8 cellular contexts compared by ENCODE assay signal in the genomic region with DNA sequence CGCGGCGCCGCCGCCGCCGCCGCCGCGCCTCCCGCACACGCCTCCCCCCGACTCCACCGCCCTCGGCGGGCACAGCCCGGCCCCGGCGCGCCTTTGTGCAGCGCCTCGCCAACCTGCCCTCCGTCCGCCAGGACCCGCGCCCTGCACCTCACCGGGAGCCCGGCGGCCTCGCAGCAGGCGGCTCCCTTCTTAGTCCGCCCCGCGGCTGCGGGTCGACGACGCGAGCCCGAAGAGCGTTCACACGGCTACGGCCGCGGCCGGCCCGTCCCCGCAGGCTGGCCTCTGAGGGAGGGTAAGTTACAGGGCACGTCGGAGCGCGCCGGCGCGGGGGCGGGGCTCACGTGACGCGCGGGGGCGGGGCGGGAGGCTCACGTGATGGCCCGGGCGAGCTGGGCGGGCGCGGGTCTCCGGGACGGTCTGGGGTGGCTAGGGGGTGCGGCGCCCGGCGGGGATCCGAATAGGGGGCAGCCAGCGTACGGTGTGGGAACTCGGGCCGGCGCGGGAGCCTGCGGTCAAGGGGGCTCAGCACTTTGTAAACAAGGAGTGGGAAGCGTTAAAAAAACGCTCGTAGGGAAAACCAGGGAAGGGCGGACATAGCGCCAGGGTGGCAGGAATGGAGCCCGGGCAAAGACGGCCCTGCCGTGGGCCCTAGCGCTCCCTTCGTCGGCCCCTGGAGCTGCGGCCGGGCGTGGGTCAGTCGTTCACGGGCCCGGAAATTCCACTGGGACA. TPM values are rescaled to one million over a fixed set of nuclear protein-coding genes. Genes with fewer than 3 reads are reported as not detected.
DNase-seq lines count a peak whose midpoint lies in the region; ATAC-seq and TF ChIP-seq lines count a peak whose summit lies in the region.

A gene with protein sequence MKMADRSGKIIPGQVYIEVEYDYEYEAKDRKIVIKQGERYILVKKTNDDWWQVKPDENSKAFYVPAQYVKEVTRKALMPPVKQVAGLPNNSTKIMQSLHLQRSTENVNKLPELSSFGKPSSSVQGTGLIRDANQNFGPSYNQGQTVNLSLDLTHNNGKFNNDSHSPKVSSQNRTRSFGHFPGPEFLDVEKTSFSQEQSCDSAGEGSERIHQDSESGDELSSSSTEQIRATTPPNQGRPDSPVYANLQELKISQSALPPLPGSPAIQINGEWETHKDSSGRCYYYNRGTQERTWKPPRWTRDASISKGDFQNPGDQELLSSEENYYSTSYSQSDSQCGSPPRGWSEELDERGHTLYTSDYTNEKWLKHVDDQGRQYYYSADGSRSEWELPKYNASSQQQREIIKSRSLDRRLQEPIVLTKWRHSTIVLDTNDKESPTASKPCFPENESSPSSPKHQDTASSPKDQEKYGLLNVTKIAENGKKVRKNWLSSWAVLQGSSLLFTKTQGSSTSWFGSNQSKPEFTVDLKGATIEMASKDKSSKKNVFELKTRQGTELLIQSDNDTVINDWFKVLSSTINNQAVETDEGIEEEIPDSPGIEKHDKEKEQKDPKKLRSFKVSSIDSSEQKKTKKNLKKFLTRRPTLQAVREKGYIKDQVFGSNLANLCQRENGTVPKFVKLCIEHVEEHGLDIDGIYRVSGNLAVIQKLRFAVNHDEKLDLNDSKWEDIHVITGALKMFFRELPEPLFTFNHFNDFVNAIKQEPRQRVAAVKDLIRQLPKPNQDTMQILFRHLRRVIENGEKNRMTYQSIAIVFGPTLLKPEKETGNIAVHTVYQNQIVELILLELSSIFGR (minus strand): TSS at position 301 of the 729 bp plus-strand sequence. CDS start 19,976 bp downstream, outside the sequence.

- peak; percentile 78 to 88 (median 83) for DNase-seq in CD8-positive, alpha-beta memory T cell
- DNase-seq in activated T-cell treated with anti-CD3 and anti-CD28 coated beads, Interleukin-2, amount 50 U/mL, for 48 hours: peak; percentile 88 to 90
- DNase-seq in stimulated activated CD8-positive, alpha-beta memory T cell treated with anti-CD3 and anti-CD28 coated beads, Interleukin-4, amount 100 ng/mL, for 48 hours: peak; percentile 88

- H3K27ac ChIP-seq in CD8-positive, alpha-beta memory T cell (ENCODE audit: low read depth, low read length): peak within 1 kb of the TSS; percentile 77
- H3K27ac ChIP-seq in OCI-LY3 (ENCODE audit: low read length) (peak within 1 kb of the TSS; percentile 35; the same call in 1 of the 2 replicates), muscle layer of colon (ENCODE audit: low read depth, low read length) (peak within 1 kb of the TSS; percentile 82)

- POLR2A ChIA-PET in CD8-positive, alpha-beta memory T cell (lab: Charles Lee): no interaction called here

- no peaks in the 10 kb centered on the region for H3K9me3 Mint-ChIP-seq in CD8-positive, alpha-beta memory T cell

- H3K9me3 ChIP-seq in CD8-positive, alpha-beta memory T cell (ENCODE audit: low read length): no peaks in the 10 kb centered on the region
- H3K9me3 ChIP-seq in OCI-LY3 (ENCODE audit: insufficient read depth, low read length) (no peaks in the 10 kb centered on the region), muscle layer of colon (ENCODE audit: low read length) (no peaks in the 10 kb centered on the region)

- peak within 1 kb of the TSS; percentile 82 for H3K4me3 ChIP-seq in CD8-positive, alpha-beta memory T cell (ENCODE audit: low read length)
- peak within 1 kb of the TSS; percentile 84 for H3K4me3 ChIP-seq in OCI-LY3 (ENCODE audit: low read length)
- H3K4me3 ChIP-seq in muscle layer of colon (ENCODE audit: low read depth in 1 of 2, low read length in 2 of 2): peak within 1 kb of the TSS; percentile 90 to 92

- ATAC-seq in GM19397 (IDR thresholded peaks at IDR 0.05; ENCODE audit: unreplicated experiment): peak; percentile 84
- ATAC-seq in HG03521 (IDR thresholded peaks at IDR 0.05; ENCODE audit: unreplicated experiment): peak; percentile 72
- ATAC-seq in esophagus mucosa: peak; percentile 96

- no peaks in the 10 kb centered on the region for H3K27me3 Mint-ChIP-seq in CD8-positive, alpha-beta memory T cell

- H3K27ac Mint-ChIP-seq in CD8-positive, alpha-beta memory T cell: peak within 1 kb of the TSS; percentile 75 to 97 (median 90)

- H3K9ac ChIP-seq in OCI-LY3 (ENCODE audit: low read length) (peak within 1 kb of the TSS; percentile 71), muscle layer of colon (ENCODE audit: low read length) (peak within 1 kb of the TSS; percentile 81)

- H3K79me2 ChIP-seq in OCI-LY3 (ENCODE audit: low read length): peaks cover 11% of the 10 kb centered on the region

- peaks cover 23% of the 10 kb centered on the region; the same call in 1 of the 2 replicates for H4K20me1 ChIP-seq in OCI-LY3 (ENCODE audit: insufficient read depth, low read length)

- TF ChIP-seq CTCF in OCI-LY3 (IDR thresholded peaks at IDR 0.05; ENCODE audit: low read depth, low read length): no peak

- H3K27me3 ChIP-seq in CD8-positive, alpha-beta memory T cell (ENCODE audit: insufficient read depth, low read length, poor library complexity, severe bottlenecking): no peaks in the 10 kb centered on the region
- no peaks in the 10 kb centered on the region for H3K27me3 ChIP-seq in OCI-LY3 (ENCODE audit: low read depth, low read length)
- H3K27me3 ChIP-seq in muscle layer of colon (ENCODE audit: control insufficient read depth in 1 of 2, insufficient read depth in 2 of 2, low read length in 2 of 2): no peaks in the 10 kb centered on the region

- H3K4me3 Mint-ChIP-seq in CD8-positive, alpha-beta memory T cell: peak within 1 kb of the TSS; percentile 91 to 96 (median 94)

- peaks cover 32% of the 10 kb centered on the region for H3K4me1 ChIP-seq in CD8-positive, alpha-beta memory T cell (ENCODE audit: insufficient read depth, low read length)
- peaks cover 17% of the 10 kb centered on the region for H3K4me1 ChIP-seq in OCI-LY3 (ENCODE audit: low read length)
- H3K4me1 ChIP-seq in muscle layer of colon (ENCODE audit: insufficient read depth, low read length): peaks cover 12% of the 10 kb centered on the region

- no peaks in the 10 kb centered on the region for H3K36me3 ChIP-seq in CD8-positive, alpha-beta memory T cell (ENCODE audit: insufficient read depth, low read length)
- no peaks in the 10 kb centered on the region for H3K36me3 ChIP-seq in OCI-LY3 (replicated peaks; ENCODE audit: low read depth, low read length)
- H3K36me3 ChIP-seq in muscle layer of colon (ENCODE audit: insufficient read depth, low read length): no peaks in the 10 kb centered on the region

- peaks cover 45 to 56% (median 52%) of the 10 kb centered on the region in 3 donors for H3K4me1 Mint-ChIP-seq in CD8-positive, alpha-beta memory T cell

- peak within 1 kb of the TSS; percentile 79; the same call in 1 of the 2 replicates for H2AFZ ChIP-seq in OCI-LY3 (ENCODE audit: low read depth, low read length)

- CTCF ChIA-PET in CD8-positive, alpha-beta memory T cell (lab: Charles Lee): interaction anchor here (1.2 kb wide), 1 partner anchor 11 kb away, joined by 3 read pairs; no protein-coding TSS in a partner anchor

- H3K36me3 Mint-ChIP-seq in CD8-positive, alpha-beta memory T cell: peaks cover 0 to 14% (median 0%) of the 10 kb centered on the region in 3 donors

- H3K4me2 ChIP-seq in OCI-LY3 (ENCODE audit: low read length): peak within 1 kb of the TSS; percentile 99

RNA-seq across cellular contexts. Expression of the gene that starts here (rescaled TPM):
- 1 to 10 TPM; 5.1 to 5.3 TPM for total RNA-seq in CD8-positive, alpha-beta memory T cell
- 9.7 TPM for polyA plus RNA-seq in CD8-positive, alpha-beta memory T cell
- 11.2 TPM for total RNA-seq in esophagus mucosa

Comparison
In these comparisons a context has a peak if more than half of its experiments do, and no peak if none do; other contexts are left out.
1. Peak in every context shown above with its lines: DNase-seq, ATAC-seq, H3K4me3 ChIP-seq and H3K27ac ChIP-seq.